Comparison of ENCODE assay signal across 21 cellular contexts in genomic region chr5:156615901-156616300, GRCh38.
"Had no signal": no experiment of that assay in that cellular context is flagged by ENCODE, and none has a peak within 500 bp of the region (broad histone marks: within the 10 kb centered on the region; RNA-seq: fewer than 3 reads in every experiment).

No MANE protein-coding gene starts in this region.

- H3K9me3 ChIP-seq: colonic mucosa had no signal

- H3K36me3 ChIP-seq: colonic mucosa, esophagus squamous epithelium, gastrocnemius medialis, left lung, lower lobe of right lung had no signal

- ATAC-seq: effector memory CD8-positive, alpha-beta T cell; gastrocnemius medialis; heart right ventricle; left cardiac atrium; left ventricle myocardium superior; lower lobe of right lung; mucosa of descending colon had no signal

- DNase-seq: colonic mucosa; cortex of kidney; effector CD8-positive, alpha-beta T cell; effector memory CD8-positive, alpha-beta T cell; esophagus squamous epithelium; foreskin fibroblast; foreskin melanocyte; gastrocnemius medialis; glutamatergic neuron; head of caudate nucleus; heart right ventricle; hippocampal formation; left cardiac atrium; left lung; left ventricle myocardium superior; lower lobe of right lung; mesenchymal stem cell; mucosa of descending colon; naive B cell had no signal

- H3K4me3 ChIP-seq: colonic mucosa, esophagus squamous epithelium, gastrocnemius medialis, heart right ventricle, left lung, lower lobe of right lung, mucosa of descending colon had no signal

- H3K27ac Mint-ChIP-seq: dendritic cell treated with granulocyte-macrophage colony-stimulating factor and Interleukin-4, amounts not matched to agents 40 ng/mL and 50 ng/mL, for 4 days; effector memory CD8-positive, alpha-beta T cell; mesothelial cell of epicardium; naive B cell had no signal

- H3K4me1 Mint-ChIP-seq: mesothelial cell of epicardium, naive B cell had no signal

- H3K27me3 ChIP-seq: colonic mucosa, esophagus squamous epithelium, gastrocnemius medialis, heart right ventricle, left lung had no signal

- H3K27me3 Mint-ChIP-seq: dendritic cell treated with granulocyte-macrophage colony-stimulating factor and Interleukin-4, amounts not matched to agents 40 ng/mL and 50 ng/mL, for 4 days had no signal

- H3K4me1 ChIP-seq: colonic mucosa, esophagus squamous epithelium, gastrocnemius medialis, left lung, lower lobe of right lung had no signal

- H3K4me3 Mint-ChIP-seq: dendritic cell treated with granulocyte-macrophage colony-stimulating factor and Interleukin-4, amounts not matched to agents 40 ng/mL and 50 ng/mL, for 4 days; effector memory CD8-positive, alpha-beta T cell; mesothelial cell of epicardium; naive B cell had no signal

- H3K27ac ChIP-seq: colonic mucosa, esophagus squamous epithelium, gastrocnemius medialis, heart right ventricle, left lung, lower lobe of right lung had no signal
